Comparison of ENCODE assay signal across 26 cellular contexts in the genomic region with DNA sequence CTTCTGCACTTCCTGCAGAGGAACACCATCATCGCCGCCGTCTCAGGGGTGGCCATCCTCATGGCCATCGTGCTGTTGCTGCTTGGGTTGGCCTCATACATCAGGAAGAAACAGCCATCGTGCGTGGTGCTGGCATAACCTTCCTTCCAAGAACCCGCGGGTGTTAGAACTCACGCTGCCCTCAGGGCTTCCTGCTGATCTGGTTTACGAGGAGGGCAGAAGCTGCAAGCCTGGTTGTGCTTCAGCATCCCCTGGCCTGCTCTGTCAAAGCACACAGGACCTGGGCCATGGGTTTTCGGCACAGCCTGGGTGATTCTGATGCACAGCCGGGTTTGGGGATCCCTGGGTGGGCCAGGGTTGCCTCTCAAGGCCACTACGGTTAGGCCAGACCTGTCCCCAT. TPM values are rescaled to one million over a fixed set of nuclear protein-coding genes. Genes with fewer than 3 reads are reported as not detected.
"Had no signal": no experiment of that assay in that cellular context is flagged by ENCODE, and none has a peak within 500 bp of the region (broad histone marks: within the 10 kb centered on the region; RNA-seq: fewer than 3 reads in every experiment).

No MANE protein-coding gene starts in this region.

- H3K27me3 ChIP-seq: brain microvascular endothelial cell, dorsolateral prefrontal cortex, tibial nerve had no signal

- H3K9me3 Mint-ChIP-seq: activated B cell treated with CpG ODN at 0.5 μM for 24 hours; activated CD8-positive, alpha-beta T cell treated with anti-CD3 and anti-CD28 coated beads for 36 hours; activated T-cell treated with anti-CD3 and anti-CD28 coated beads, Interleukin-2, amount 50 U/mL, for 24 hours; activated T-helper 2 cell treated with anti-CD3 and anti-CD28 coated beads, Interferon-gamma antibody, Interleukin-2, Interleukin-4, amounts not matched to agents 10 μg/mL and 5 μg/mL and 100 μg/mL, durations not matched to agents 14 hours and 24 hours and 36 hours; endodermal cell; natural killer cell had no signal

- H3K27ac Mint-ChIP-seq: activated B cell treated with CpG ODN at 0.5 μM for 24 hours; activated CD8-positive, alpha-beta T cell treated with anti-CD3 and anti-CD28 coated beads for 36 hours; activated T-cell treated with anti-CD3 and anti-CD28 coated beads, Interleukin-2, amount 50 U/mL, for 24 hours; activated T-helper 2 cell treated with anti-CD3 and anti-CD28 coated beads, Interferon-gamma antibody, Interleukin-2, Interleukin-4, amounts not matched to agents 10 μg/mL and 5 μg/mL and 100 μg/mL, durations not matched to agents 14 hours and 24 hours and 36 hours; endodermal cell; natural killer cell had no signal

- DNase-seq: activated B cell treated with CpG ODN at 0.5 μM for 24 hours; activated CD4-positive, alpha-beta T cell treated with anti-CD3 and anti-CD28 coated beads for 4 hours; activated CD8-positive, alpha-beta T cell treated with anti-CD3 and anti-CD28 coated beads for 36 hours; activated naive CD4-positive, alpha-beta T cell treated with Interleukin-2 at 50 U/mL for 16 hours; activated T-cell treated with anti-CD3 and anti-CD28 coated beads, Interleukin-2, amount 50 U/mL, for 24 hours; anterior cingulate cortex; central memory CD4-positive, alpha-beta T cell; endodermal cell; foreskin keratinocyte; glutamatergic neuron; hypothalamus; kidney; left ventricle myocardium superior; natural killer cell; retina; stimulated activated CD4-positive, alpha-beta T cell treated with anti-CD3 and anti-CD28 coated beads, Interleukin-12 subunit alpha, Interleukin-12 subunit beta, amount 100 ng/mL, for 4 hours; stimulated activated CD4-positive, alpha-beta T cell treated with anti-CD3 and anti-CD28 coated beads, Interleukin-1b, Interleukin-23, amount 100 ng/mL, for 48 hours; stimulated activated naive CD4-positive, alpha-beta T cell treated with Interleukin-2 at 50 U/mL for 16 hours; substantia nigra; T-helper 9 cell had no signal

- H3K9me3 ChIP-seq: tibial nerve had no signal

- H3K27me3 Mint-ChIP-seq: activated CD8-positive, alpha-beta T cell treated with anti-CD3 and anti-CD28 coated beads for 36 hours; activated T-cell treated with anti-CD3 and anti-CD28 coated beads, Interleukin-2, amount 50 U/mL, for 24 hours had no signal

- H3K4me3 ChIP-seq: dorsolateral prefrontal cortex, tibial nerve had no signal

- H3K36me3 ChIP-seq: brain microvascular endothelial cell, tibial nerve had no signal

- H3K4me3 Mint-ChIP-seq: activated B cell treated with CpG ODN at 0.5 μM for 24 hours; activated CD8-positive, alpha-beta T cell treated with anti-CD3 and anti-CD28 coated beads for 36 hours; activated T-cell treated with anti-CD3 and anti-CD28 coated beads, Interleukin-2, amount 50 U/mL, for 24 hours; endodermal cell; natural killer cell had no signal

- ATAC-seq: activated CD8-positive, alpha-beta T cell treated with anti-CD3 and anti-CD28 coated beads for 36 hours; foreskin keratinocyte; left ventricle myocardium superior; natural killer cell had no signal

- H3K36me3 Mint-ChIP-seq: natural killer cell had no signal

- H3K4me1 ChIP-seq: foreskin keratinocyte had no signal

- H3K27ac ChIP-seq: brain microvascular endothelial cell, dorsolateral prefrontal cortex, epithelial cell of prostate, foreskin keratinocyte, tibial nerve had no signal

RNA-seq across cellular contexts. Expression of a gene that starts 12.2 kb away (rescaled TPM):
- total RNA-seq: fibroblast of lung, foreskin keratinocyte had no signal
- polyA plus RNA-seq: fibroblast of lung had no signal
